ENCODE assay signal across 16 cellular contexts in genomic region chr2:191567229-191567628, GRCh38.
DNase-seq lines count a peak whose midpoint lies in the region; ATAC-seq, FAIRE-seq and TF ChIP-seq lines count a peak whose summit lies in the region.
"Had no signal": no experiment of that assay in that cellular context is flagged by ENCODE, and none has a peak within 500 bp of the region (broad histone marks: within the 10 kb centered on the region; RNA-seq: fewer than 3 reads in every experiment).

No MANE protein-coding gene starts in this region.

- H3K27ac ChIP-seq in small intestine (ENCODE audit: low read depth in 1 of 2, low read length in 1 of 2) = no peak overlapping the region
- H3K27ac ChIP-seq: C4-2B had no signal

- H3K36me3 Mint-ChIP-seq in stimulated activated naive CD8-positive, alpha-beta T cell treated with anti-CD3 and anti-CD28 coated beads, Interleukin-15, Interleukin-2, amounts not matched to agents 100 ng/mL and 50 ng/mL, for 24 hours (ENCODE audit: low read depth) = no peaks in the 10 kb centered on the region
- no peaks in the 10 kb centered on the region for H3K36me3 Mint-ChIP-seq in activated CD4-positive, alpha-beta T cell treated with anti-CD3 and anti-CD28 coated beads, Interleukin-2, amount 10 ng/mL, durations not matched to agents 24 days and 14 days (ENCODE audit: low read depth)
- no peaks in the 10 kb centered on the region for H3K36me3 Mint-ChIP-seq in activated CD8-positive, alpha-beta T cell treated with anti-CD3 and anti-CD28 coated beads for 36 hours (ENCODE audit: low read depth)
- H3K36me3 Mint-ChIP-seq: CD4-positive, alpha-beta memory T cell had no signal

- no peak overlapping the region for H3K4me3 Mint-ChIP-seq in stimulated activated naive CD8-positive, alpha-beta T cell treated with anti-CD3 and anti-CD28 coated beads, Interleukin-15, Interleukin-2, amounts not matched to agents 100 ng/mL and 50 ng/mL, for 24 hours
- H3K4me3 Mint-ChIP-seq in stimulated activated naive CD8-positive, alpha-beta T cell treated with anti-CD3 and anti-CD28 coated beads, Interleukin-15, amount 100 ng/mL, for 72 hours = no peak overlapping the region
- no peak overlapping the region for H3K4me3 Mint-ChIP-seq in activated CD4-positive, alpha-beta T cell treated with anti-CD3 and anti-CD28 coated beads, Interleukin-2, amount 10 ng/mL, durations not matched to agents 24 days and 14 days
- H3K4me3 Mint-ChIP-seq in activated CD8-positive, alpha-beta T cell treated with anti-CD3 and anti-CD28 coated beads for 36 hours = no peak overlapping the region
- H3K4me3 Mint-ChIP-seq: H9 had no signal

- FAIRE-seq in small intestine (lab: Jason Lieb, UNC) = no peak
- FAIRE-seq: A204.1, GM12891 had no signal

- H3K27me3 ChIP-seq in adipocyte (replicated peaks; ENCODE audit: control insufficient read depth, insufficient read depth, low read length) (no peaks in the 10 kb centered on the region), small intestine (ENCODE audit: control insufficient read depth in 2 of 2, insufficient read depth in 2 of 2, low read length in 2 of 2) (no peaks in the 10 kb centered on the region)
- H3K27me3 ChIP-seq: BE2C had no signal

- peaks cover 29% of the 10 kb centered on the region for H3K4me1 Mint-ChIP-seq in stimulated activated naive CD8-positive, alpha-beta T cell treated with anti-CD3 and anti-CD28 coated beads, Interleukin-15, Interleukin-2, amounts not matched to agents 100 ng/mL and 50 ng/mL, for 24 hours (ENCODE audit: low read depth)
- peaks cover 39% of the 10 kb centered on the region for H3K4me1 Mint-ChIP-seq in stimulated activated naive CD8-positive, alpha-beta T cell treated with anti-CD3 and anti-CD28 coated beads, Interleukin-15, amount 100 ng/mL, for 72 hours
- peaks cover 35% of the 10 kb centered on the region for H3K4me1 Mint-ChIP-seq in activated CD4-positive, alpha-beta T cell treated with anti-CD3 and anti-CD28 coated beads, Interleukin-2, amount 10 ng/mL, durations not matched to agents 24 days and 14 days
- H3K4me1 Mint-ChIP-seq in activated CD8-positive, alpha-beta T cell treated with anti-CD3 and anti-CD28 coated beads for 36 hours (ENCODE audit: low read depth) = peaks cover 29% of the 10 kb centered on the region

- no peak for DNase-seq in stimulated activated naive CD8-positive, alpha-beta T cell treated with anti-CD3 and anti-CD28 coated beads, Interleukin-15, amount 100 ng/mL, for 72 hours
- DNase-seq in adipocyte (ENCODE audit: low read depth) = no peak
- DNase-seq in small intestine = peak; percentile 88
- no peak for DNase-seq in activated CD4-positive, alpha-beta T cell treated with anti-CD3 and anti-CD28 coated beads, Interleukin-2, amount 10 ng/mL, durations not matched to agents 24 days and 14 days
- no peak for DNase-seq in activated CD8-positive, alpha-beta T cell treated with anti-CD3 and anti-CD28 coated beads for 36 hours
- DNase-seq: BE2C; CD4-positive, alpha-beta memory T cell; DMS79 treated with DMSO at 0.1 percent for 48 hours; EL; GOT3; H9 had no signal

- intact Hi-C loops in activated CD4-positive, alpha-beta T cell treated with anti-CD3 and anti-CD28 coated beads, Interleukin-2, amount 10 ng/mL, durations not matched to agents 24 days and 14 days (cut with micrococcal nuclease) = loop anchor here (5.0 kb wide), 1 partner anchor 245 kb away; no protein-coding TSS in a partner anchor
- intact Hi-C loops in activated CD8-positive, alpha-beta T cell treated with anti-CD3 and anti-CD28 coated beads for 36 hours (cut with micrococcal nuclease) = no loop called here

- CTCF ChIA-PET in activated CD8-positive, alpha-beta T cell treated with anti-CD3 and anti-CD28 coated beads for 36 hours (lab: Charles Lee) = interaction anchor here (0.6 to 4.3 kb wide), 47 partner anchors 9 to 595 kb away, joined by 3 to 35 read pairs (median 5); partner anchors contain the start of gene NABP1

- no peak overlapping the region for H3K4me3 ChIP-seq in adipocyte (ENCODE audit: low read length)
- H3K4me3 ChIP-seq in small intestine (ENCODE audit: low read depth in 1 of 2, low read length in 2 of 2) = no peak overlapping the region

- no peak for TF ChIP-seq CTCF in activated CD8-positive, alpha-beta T cell treated with anti-CD3 and anti-CD28 coated beads for 36 hours (IDR thresholded peaks at IDR 0.05)

- no peak for ATAC-seq in stimulated activated naive CD8-positive, alpha-beta T cell treated with anti-CD3 and anti-CD28 coated beads, Interleukin-15, amount 100 ng/mL, for 72 hours
- no peak for ATAC-seq in activated CD8-positive, alpha-beta T cell treated with anti-CD3 and anti-CD28 coated beads for 36 hours
- no peak for ATAC-seq in HG02763 (IDR thresholded peaks at IDR 0.05; ENCODE audit: unreplicated experiment)

- peak overlapping the region; percentile 6 for H3K27ac Mint-ChIP-seq in stimulated activated naive CD8-positive, alpha-beta T cell treated with anti-CD3 and anti-CD28 coated beads, Interleukin-15, Interleukin-2, amounts not matched to agents 100 ng/mL and 50 ng/mL, for 24 hours
- H3K27ac Mint-ChIP-seq in stimulated activated naive CD8-positive, alpha-beta T cell treated with anti-CD3 and anti-CD28 coated beads, Interleukin-15, amount 100 ng/mL, for 72 hours = no peak overlapping the region
- no peak overlapping the region for H3K27ac Mint-ChIP-seq in activated CD4-positive, alpha-beta T cell treated with anti-CD3 and anti-CD28 coated beads, Interleukin-2, amount 10 ng/mL, durations not matched to agents 24 days and 14 days
- H3K27ac Mint-ChIP-seq in activated CD8-positive, alpha-beta T cell treated with anti-CD3 and anti-CD28 coated beads for 36 hours = no peak overlapping the region
- H3K27ac Mint-ChIP-seq: CD4-positive, alpha-beta memory T cell; H9 had no signal

- POLR2A ChIA-PET in activated CD8-positive, alpha-beta T cell treated with anti-CD3 and anti-CD28 coated beads for 36 hours (lab: Charles Lee) = interaction anchor here (0.6 kb wide), 1 partner anchor 426 kb away, joined by 3 read pairs; no protein-coding TSS in a partner anchor

- peaks cover 32% of the 10 kb centered on the region for H3K4me1 ChIP-seq in adipocyte (ENCODE audit: control insufficient read depth, insufficient read depth, low read length)
- H3K4me1 ChIP-seq in small intestine (ENCODE audit: control insufficient read depth in 2 of 2, insufficient read depth in 1 of 2, low read depth in 1 of 2, low read length in 1 of 2) = peaks cover 0 to 10% of the 10 kb centered on the region in 2 donors

- H3K9me3 Mint-ChIP-seq in stimulated activated naive CD8-positive, alpha-beta T cell treated with anti-CD3 and anti-CD28 coated beads, Interleukin-15, Interleukin-2, amounts not matched to agents 100 ng/mL and 50 ng/mL, for 24 hours = no peaks in the 10 kb centered on the region
- no peaks in the 10 kb centered on the region for H3K9me3 Mint-ChIP-seq in stimulated activated naive CD8-positive, alpha-beta T cell treated with anti-CD3 and anti-CD28 coated beads, Interleukin-15, amount 100 ng/mL, for 72 hours
- no peaks in the 10 kb centered on the region for H3K9me3 Mint-ChIP-seq in activated CD4-positive, alpha-beta T cell treated with anti-CD3 and anti-CD28 coated beads, Interleukin-2, amount 10 ng/mL, durations not matched to agents 24 days and 14 days
- H3K9me3 Mint-ChIP-seq in activated CD8-positive, alpha-beta T cell treated with anti-CD3 and anti-CD28 coated beads for 36 hours = no peaks in the 10 kb centered on the region
- H3K9me3 Mint-ChIP-seq: CD4-positive, alpha-beta memory T cell; H9 had no signal

- peaks cover 34% of the 10 kb centered on the region for H3K27me3 Mint-ChIP-seq in stimulated activated naive CD8-positive, alpha-beta T cell treated with anti-CD3 and anti-CD28 coated beads, Interleukin-15, Interleukin-2, amounts not matched to agents 100 ng/mL and 50 ng/mL, for 24 hours
- peaks cover 37% of the 10 kb centered on the region for H3K27me3 Mint-ChIP-seq in stimulated activated naive CD8-positive, alpha-beta T cell treated with anti-CD3 and anti-CD28 coated beads, Interleukin-15, amount 100 ng/mL, for 72 hours
- peaks cover 53% of the 10 kb centered on the region for H3K27me3 Mint-ChIP-seq in activated CD4-positive, alpha-beta T cell treated with anti-CD3 and anti-CD28 coated beads, Interleukin-2, amount 10 ng/mL, durations not matched to agents 24 days and 14 days
- H3K27me3 Mint-ChIP-seq in activated CD8-positive, alpha-beta T cell treated with anti-CD3 and anti-CD28 coated beads for 36 hours = peaks cover 28% of the 10 kb centered on the region

- H3K36me3 ChIP-seq in adipocyte (ENCODE audit: control insufficient read depth, insufficient read depth, low read length, severe bottlenecking) (no peaks in the 10 kb centered on the region), small intestine (ENCODE audit: control insufficient read depth in 2 of 2, insufficient read depth in 2 of 2, low read length in 2 of 2) (no peaks in the 10 kb centered on the region)
- H3K36me3 ChIP-seq: BE2C had no signal

- 16 to 65% (median 44%) methylated on average over 3 of the region's 3 CpGs for WGBS in small intestine, 3 donors

- H3K9me3 ChIP-seq in adipocyte (ENCODE audit: control insufficient read depth, low read length) (no peaks in the 10 kb centered on the region), small intestine (ENCODE audit: control insufficient read depth, low read depth) (no peaks in the 10 kb centered on the region)
- H3K9me3 ChIP-seq: BE2C had no signal

- peak overlapping the region; percentile 42 for H3K9ac ChIP-seq in adipocyte (ENCODE audit: low read length)
